Comparison of ENCODE assay signal across 16 cellular contexts in genomic region chr5:84260140-84260539, GRCh38.
DNase-seq lines count a peak whose midpoint lies in the region; ATAC-seq, FAIRE-seq and TF ChIP-seq lines count a peak whose summit lies in the region.
"Had no signal": no experiment of that assay in that cellular context is flagged by ENCODE, and none has a peak within 500 bp of the region (broad histone marks: within the 10 kb centered on the region; RNA-seq: fewer than 3 reads in every experiment).

No MANE protein-coding gene starts in this region.

- intact Hi-C loops in activated CD4-positive, alpha-beta T cell treated with anti-CD3 and anti-CD28 coated beads, Interleukin-2, amount 10 ng/mL, durations not matched to agents 24 days and 14 days (cut with micrococcal nuclease), result no loop called here
- intact Hi-C loops in esophagus muscularis mucosa (cut with DNase I), result no loop called here

- no peak overlapping the region for H3K27ac Mint-ChIP-seq in activated CD4-positive, alpha-beta T cell treated with anti-CD3 and anti-CD28 coated beads, Interleukin-2, amount 10 ng/mL, durations not matched to agents 24 days and 14 days
- no peak overlapping the region for H3K27ac Mint-ChIP-seq in activated CD8-positive, alpha-beta T cell treated with anti-CD3 and anti-CD28 coated beads, Interleukin-2, amount 10 ng/mL, durations not matched to agents 7 days and 5 days
- H3K27ac Mint-ChIP-seq: T-cell had no signal

- no peak overlapping the region for H3K27ac ChIP-seq in esophagus muscularis mucosa (replicated peaks in 1 of 4)
- H3K27ac ChIP-seq: ascending aorta had no signal

- peak; percentile 80 for ATAC-seq in GM19438 (IDR thresholded peaks at IDR 0.05; ENCODE audit: low read depth, unreplicated experiment)
- ATAC-seq in HG02870 (IDR thresholded peaks at IDR 0.05; ENCODE audit: unreplicated experiment), result peak; percentile 42
- ATAC-seq in HG03558 (IDR thresholded peaks at IDR 0.05; ENCODE audit: extremely low read depth, unreplicated experiment), result peak; percentile 42
- no peak for ATAC-seq in activated CD8-positive, alpha-beta T cell treated with anti-CD3 and anti-CD28 coated beads, Interleukin-2, amount 10 ng/mL, durations not matched to agents 7 days and 5 days
- ATAC-seq: T-cell had no signal

- H3K27me3 Mint-ChIP-seq in activated CD4-positive, alpha-beta T cell treated with anti-CD3 and anti-CD28 coated beads, Interleukin-2, amount 10 ng/mL, durations not matched to agents 24 days and 14 days, result no peaks in the 10 kb centered on the region
- no peaks in the 10 kb centered on the region for H3K27me3 Mint-ChIP-seq in activated CD8-positive, alpha-beta T cell treated with anti-CD3 and anti-CD28 coated beads, Interleukin-2, amount 10 ng/mL, durations not matched to agents 7 days and 5 days (ENCODE audit: low read depth)

- no peak for TF ChIP-seq CTCF in esophagus muscularis mucosa (IDR thresholded peaks at IDR 0.05)

- POLR2A ChIA-PET in activated CD8-positive, alpha-beta T cell treated with anti-CD3 and anti-CD28 coated beads, Interleukin-2, amount 10 ng/mL, durations not matched to agents 7 days and 5 days (lab: Charles Lee), result no interaction called here

- no peak overlapping the region for H3K4me3 ChIP-seq in esophagus muscularis mucosa
- H3K4me3 ChIP-seq: ascending aorta had no signal

- no peaks in the 10 kb centered on the region for H3K4me1 Mint-ChIP-seq in activated CD4-positive, alpha-beta T cell treated with anti-CD3 and anti-CD28 coated beads, Interleukin-2, amount 10 ng/mL, durations not matched to agents 24 days and 14 days
- H3K4me1 Mint-ChIP-seq in activated CD8-positive, alpha-beta T cell treated with anti-CD3 and anti-CD28 coated beads, Interleukin-2, amount 10 ng/mL, durations not matched to agents 7 days and 5 days (ENCODE audit: low read depth), result no peaks in the 10 kb centered on the region
- H3K4me1 Mint-ChIP-seq: T-cell had no signal

- FAIRE-seq in GM12891 (lab: Jason Lieb, UNC), result no peak
- FAIRE-seq: keratinocyte had no signal

- no peak for TF ChIP-seq EP300 in esophagus muscularis mucosa (IDR thresholded peaks at IDR 0.05)

- no peaks in the 10 kb centered on the region for H3K9me3 ChIP-seq in esophagus muscularis mucosa
- H3K9me3 ChIP-seq: ascending aorta had no signal

- no peaks in the 10 kb centered on the region for H3K4me1 ChIP-seq in esophagus muscularis mucosa

- H3K9me3 Mint-ChIP-seq in activated CD4-positive, alpha-beta T cell treated with anti-CD3 and anti-CD28 coated beads, Interleukin-2, amount 10 ng/mL, durations not matched to agents 24 days and 14 days, result no peaks in the 10 kb centered on the region
- H3K9me3 Mint-ChIP-seq in activated CD8-positive, alpha-beta T cell treated with anti-CD3 and anti-CD28 coated beads, Interleukin-2, amount 10 ng/mL, durations not matched to agents 7 days and 5 days (ENCODE audit: insufficient read depth), result no peaks in the 10 kb centered on the region

- CTCF ChIA-PET in activated CD8-positive, alpha-beta T cell treated with anti-CD3 and anti-CD28 coated beads, Interleukin-2, amount 10 ng/mL, durations not matched to agents 7 days and 5 days (lab: Charles Lee), result no interaction called here

- no peaks in the 10 kb centered on the region for H3K36me3 Mint-ChIP-seq in activated CD4-positive, alpha-beta T cell treated with anti-CD3 and anti-CD28 coated beads, Interleukin-2, amount 10 ng/mL, durations not matched to agents 24 days and 14 days (ENCODE audit: low read depth)
- H3K36me3 Mint-ChIP-seq in activated CD8-positive, alpha-beta T cell treated with anti-CD3 and anti-CD28 coated beads, Interleukin-2, amount 10 ng/mL, durations not matched to agents 7 days and 5 days (ENCODE audit: low read depth), result no peaks in the 10 kb centered on the region
- H3K36me3 Mint-ChIP-seq: T-cell had no signal

- no peak for TF ChIP-seq POLR2A in GM12891 (IDR thresholded peaks at IDR 0.05; ENCODE audit: low read depth, low read length)
- no peak for TF ChIP-seq POLR2A in esophagus muscularis mucosa (IDR thresholded peaks at IDR 0.05; ENCODE audit: low read depth)

- H3K27me3 ChIP-seq in esophagus muscularis mucosa, result no peaks in the 10 kb centered on the region
- H3K27me3 ChIP-seq: ascending aorta had no signal

- H3K36me3 ChIP-seq in esophagus muscularis mucosa, result no peaks in the 10 kb centered on the region
- H3K36me3 ChIP-seq: ascending aorta had no signal

- WGBS in esophagus muscularis mucosa, result 58% methylated on average over 1 of the region's 1 CpG

- no peak overlapping the region for H3K4me3 Mint-ChIP-seq in activated CD4-positive, alpha-beta T cell treated with anti-CD3 and anti-CD28 coated beads, Interleukin-2, amount 10 ng/mL, durations not matched to agents 24 days and 14 days
- H3K4me3 Mint-ChIP-seq in activated CD8-positive, alpha-beta T cell treated with anti-CD3 and anti-CD28 coated beads, Interleukin-2, amount 10 ng/mL, durations not matched to agents 7 days and 5 days, result no peak overlapping the region
- H3K4me3 Mint-ChIP-seq: T-cell had no signal

- DNase-seq in GM12891 (ENCODE audit: insufficient read length, low spot score), result no peak
- DNase-seq in activated CD4-positive, alpha-beta T cell treated with anti-CD3 and anti-CD28 coated beads, Interleukin-2, amount 10 ng/mL, durations not matched to agents 24 days and 14 days, result no peak
- DNase-seq in esophagus muscularis mucosa (ENCODE audit: extremely low spot score), result no peak
- no peak for DNase-seq in activated CD8-positive, alpha-beta T cell treated with anti-CD3 and anti-CD28 coated beads, Interleukin-2, amount 10 ng/mL, durations not matched to agents 7 days and 5 days
- DNase-seq in GDM1 (lab: John Stamatoyannopoulos, UW), result no peak
- DNase-seq: ACHN; activated CD4-positive, alpha-beta T cell treated with anti-CD3 and anti-CD28 coated beads for 4 hours; effector memory CD4-positive, alpha-beta T cell; foreskin melanocyte; NCI-H187; T-cell had no signal

TF ChIP-seq in GM12891, 5 proteins besides CTCF, POLR2A, EP300 and RAD21:
- TF ChIP-seq TAF1 (IDR thresholded peaks at IDR 0.05; ENCODE audit: low read depth, low read length), result no peak
- no peak for TF ChIP-seq POLR2AphosphoS5 (IDR thresholded peaks at IDR 0.05; ENCODE audit: low read depth, low read length)
- TF ChIP-seq PAX5 (IDR thresholded peaks at IDR 0.05; ENCODE audit: insufficient read depth, low read length, severe bottlenecking), result no peak
- TF ChIP-seq POU2F2 (IDR thresholded peaks at IDR 0.05; ENCODE audit: low read depth, low read length), result no peak
- TF ChIP-seq SPI1 (IDR thresholded peaks at IDR 0.05; ENCODE audit: low read depth, low read length), result peak; percentile 76
TF ChIP-seq in GM12891: peak in this region for 1.
